25 cellular contexts compared by ENCODE assay signal in genomic region chr18:47718646-47719045, GRCh38.
"Had no signal": no experiment of that assay in that cellular context is flagged by ENCODE, and none has a peak within 500 bp of the region (broad histone marks: within the 10 kb centered on the region; RNA-seq: fewer than 3 reads in every experiment).

No MANE protein-coding gene starts in this region.

- H3K27ac ChIP-seq: ovary, parathyroid adenoma, psoas muscle, right lobe of liver, skin epidermis, spleen, thoracic aorta, thyroid gland, tibial nerve, upper lobe of left lung, vagina had no signal

- H3K9me3 ChIP-seq: ovary, psoas muscle, right lobe of liver, thoracic aorta, thyroid gland, tibial nerve, upper lobe of left lung, vagina had no signal

- H3K4me2 ChIP-seq: smooth muscle cell had no signal

- H2AFZ ChIP-seq: parathyroid adenoma had no signal

- H3K79me2 ChIP-seq: parathyroid adenoma had no signal

- H3K4me3 ChIP-seq: ovary, psoas muscle, right lobe of liver, skin epidermis, smooth muscle cell, spleen, thoracic aorta, thyroid gland, tibial nerve, upper lobe of left lung, vagina had no signal

- H3K9ac ChIP-seq: parathyroid adenoma had no signal

- H3K27me3 ChIP-seq: ovary, right lobe of liver, thyroid gland, tibial nerve, upper lobe of left lung, vagina had no signal

- DNase-seq: naive thymus-derived CD8-positive, alpha-beta T cell; nephron progenitor cell; occipital lobe; ovary; posterior cingulate gyrus; psoas muscle; right cardiac atrium; right lobe of liver; spleen; stimulated activated CD4-positive, alpha-beta T cell treated with anti-CD3 and anti-CD28 coated beads, Interleukin-12 subunit alpha, Interleukin-12 subunit beta, amount 100 ng/mL, for 4 hours; stimulated activated CD4-positive, alpha-beta T cell treated with anti-CD3 and anti-CD28 coated beads, Interleukin-1b, Interleukin-23, amount 100 ng/mL, for 48 hours; stimulated activated CD4-positive, alpha-beta T cell treated with anti-CD3 and anti-CD28 coated beads, Interleukin-4, amount 100 ng/mL, for 1 hour; stimulated activated CD4-positive, alpha-beta T cell treated with anti-CD3 and anti-CD28 coated beads, Interleukin-4, amount 100 ng/mL, for 4 hours; stimulated activated CD8-positive, alpha-beta memory T cell treated with anti-CD3 and anti-CD28 coated beads, Interleukin-4, amount 100 ng/mL, for 48 hours; stimulated activated naive CD4-positive, alpha-beta T cell; stimulated activated naive CD8-positive, alpha-beta T cell treated with anti-CD3 and anti-CD28 coated beads, Interleukin-15, amount 100 ng/mL, for 72 hours; stimulated activated naive CD8-positive, alpha-beta T cell treated with anti-CD3 and anti-CD28 coated beads, Interleukin-15, Interleukin-2, amounts not matched to agents 100 U/mL and 50 U/mL, for 24 hours; thyroid gland had no signal

- H3K4me1 ChIP-seq: parathyroid adenoma, psoas muscle, right lobe of liver, spleen, thyroid gland, tibial nerve, upper lobe of left lung, vagina had no signal

- H3K36me3 ChIP-seq: ovary, right lobe of liver, spleen, thoracic aorta, thyroid gland, tibial nerve, upper lobe of left lung, vagina had no signal
